8 cellular contexts compared by ENCODE assay signal in the genomic region with DNA sequence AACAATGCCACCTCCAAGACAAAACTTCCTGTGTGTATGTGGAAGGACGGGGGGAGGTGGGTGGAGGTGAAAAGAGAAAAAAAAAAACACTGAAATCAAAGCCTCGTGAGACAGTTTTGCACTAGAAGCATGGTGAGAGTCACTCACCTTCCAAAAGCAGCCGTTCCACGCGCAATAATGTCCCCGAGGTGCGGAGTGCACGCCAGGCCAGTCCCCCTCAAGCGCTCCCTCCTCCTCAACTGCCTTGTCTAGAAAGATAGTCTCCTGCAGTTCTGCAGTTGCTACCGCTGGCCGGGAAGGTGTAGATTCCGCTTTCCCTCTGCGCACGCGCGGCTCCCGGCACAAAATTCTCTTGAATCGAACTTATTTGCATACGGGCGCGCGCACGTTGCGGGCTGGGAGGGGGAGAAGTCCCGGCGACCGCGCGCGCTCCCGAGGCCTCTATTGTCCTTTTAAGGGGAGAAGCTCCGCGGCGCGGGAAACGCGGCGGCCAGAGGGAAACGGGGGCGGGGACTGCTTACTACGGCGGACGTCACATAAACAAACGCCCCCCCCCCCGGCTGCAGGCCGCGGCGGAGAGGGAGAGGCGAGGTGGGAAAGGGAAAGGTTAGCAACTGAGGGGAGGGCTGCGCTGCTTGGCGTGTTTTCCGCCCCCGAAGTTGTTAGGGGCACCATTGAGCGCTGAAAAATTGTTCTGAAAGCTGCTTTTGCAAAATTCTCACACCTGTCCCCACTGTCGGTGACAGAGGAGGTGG. TPM values are rescaled to one million over a fixed set of nuclear protein-coding genes. Genes with fewer than 3 reads are reported as not detected.
DNase-seq lines count a peak whose midpoint lies in the region; ATAC-seq, FAIRE-seq and TF ChIP-seq lines count a peak whose summit lies in the region.

A gene with protein sequence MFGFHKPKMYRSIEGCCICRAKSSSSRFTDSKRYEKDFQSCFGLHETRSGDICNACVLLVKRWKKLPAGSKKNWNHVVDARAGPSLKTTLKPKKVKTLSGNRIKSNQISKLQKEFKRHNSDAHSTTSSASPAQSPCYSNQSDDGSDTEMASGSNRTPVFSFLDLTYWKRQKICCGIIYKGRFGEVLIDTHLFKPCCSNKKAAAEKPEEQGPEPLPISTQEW (minus strand): TSS at position 274 of the 755 bp plus-strand sequence. CDS start 27,946 bp downstream, outside the sequence.

- H3K4me3 ChIP-seq in HepG2 (replicated peaks in 1 of 3; ENCODE audit: insufficient read depth in 1 of 3, low read depth in 2 of 3, low read length in 3 of 3): peak within 1 kb of the TSS; percentile 73 to 88 (median 80)

- H3K4me2 ChIP-seq in HepG2 (ENCODE audit: low read depth, low read length): peak within 1 kb of the TSS; percentile 94

- no peaks in the 10 kb centered on the region for H3K9me3 ChIP-seq in HepG2 (ENCODE audit: low read length)

- peaks cover 26% of the 10 kb centered on the region for H4K20me1 ChIP-seq in HepG2 (ENCODE audit: insufficient read depth, low read length)

- H3K27me3 ChIP-seq in HepG2 (ENCODE audit: control insufficient read depth in 1 of 2, insufficient read depth in 2 of 2, low read length in 2 of 2): no peaks in the 10 kb centered on the region; a peak in 2 of 5 replicates

- intact Hi-C loops in HepG2 (cut with micrococcal nuclease; ENCODE audit: unreplicated experiment): loop anchor here (1.0 to 5.0 kb wide), 4 partner anchors 29 to 401 kb away; a partner anchor contains a TSS

- no TSS peak for BruUV-seq in HepG2 (replicated peaks; lab: Mats Ljungman, UMichigan)

- TF ChIP-seq RAD21 in HepG2 (CRISPR knock-in tag; IDR thresholded peaks at IDR 0.05): no peak

- WGBS in HepG2 (ENCODE audit: low lambda C conversion rate): 1% methylated on average over 33 of the region's 55 CpGs

- peak within 1 kb of the TSS; percentile 39 for H2AFZ ChIP-seq in HepG2 (ENCODE audit: low read length)

- TF ChIP-seq CTCF in C4-2B (conservative IDR thresholded peaks at IDR 0.05) (no peak), HepG2 (CRISPR knock-in tag; IDR thresholded peaks at IDR 0.05) (no peak)

- in situ Hi-C loops in HepG2 (cut with HindIII; ENCODE audit: extremely low pct_ligation_motif_present, low pct_unique_long_range_greater_than_20kb): no loop called here

- DNase-seq in NCI-H774 (lab: John Stamatoyannopoulos, UW): peak; percentile 100
- peak; percentile 98 to 99 for DNase-seq in activated CD4-positive, alpha-beta T cell treated with anti-CD3 and anti-CD28 coated beads, Interleukin-2, amount 50 U/mL, for 4 hours
- peak; percentile 94 to 99 for DNase-seq in dermis microvascular lymphatic vessel endothelial cell (ENCODE audit: low read depth in 2 of 2)
- DNase-seq in HepG2 (ENCODE audit: low spot score): peak; percentile 99
- DNase-seq in stimulated activated CD4-positive, alpha-beta T cell treated with anti-CD3 and anti-CD28 coated beads, Interleukin-4, amount 100 ng/mL, for 1 hour: peak; percentile 100

- CTCF ChIA-PET in HepG2 (lab: Yijun Ruan, JAX; ENCODE audit: low intra/inter-chr PET ratio, low total read pairs): no interaction called here

- H3K79me2 ChIP-seq in HepG2 (ENCODE audit: insufficient read depth, low read length): peaks cover 48% of the 10 kb centered on the region

- H3K27ac ChIP-seq in C4-2B: peak within 1 kb of the TSS; percentile 98
- peak within 1 kb of the TSS; percentile 86 for H3K27ac ChIP-seq in HepG2 (ENCODE audit: extremely low read length, insufficient read depth, low read length)

- POLR2A ChIA-PET in HepG2 (lab: Yijun Ruan, JAX): interaction anchor here (0.6 to 1.7 kb wide), 13 partner anchors 12 to 1571 kb away, joined by 3 to 14 read pairs (median 4); a partner anchor contains a TSS

- no peaks in the 10 kb centered on the region; a peak in 1 of 5 replicates for H3K36me3 ChIP-seq in HepG2 (replicated peaks in 1 of 2; ENCODE audit: control insufficient read depth in 1 of 2, insufficient read depth in 2 of 2, low read length in 2 of 2)

- peaks cover 31% of the 10 kb centered on the region for H3K4me1 ChIP-seq in HepG2 (ENCODE audit: insufficient read depth, low read length)

- TF ChIP-seq EP300 in HepG2 (IDR thresholded peaks at IDR 0.05; ENCODE audit: low read depth in 2 of 2, low read length in 2 of 2) (no peak), HepG2 (CRISPR knock-in tag; IDR thresholded peaks at IDR 0.05; ENCODE audit: borderline replicate concordance) (no peak)

- H3K9ac ChIP-seq in HepG2 (ENCODE audit: insufficient read depth, low read depth, low read length): peak within 1 kb of the TSS; percentile 93

- peak; percentile 93 to 99 for TF ChIP-seq POLR2A in HepG2 (IDR thresholded peaks at IDR 0.05; ENCODE audit: insufficient read depth in 1 of 2, low read depth in 2 of 2, low read length in 2 of 2)

- peak; percentile 32 for FAIRE-seq in HepG2 (lab: Jason Lieb, UNC)

- ATAC-seq in GM19395 (IDR thresholded peaks at IDR 0.05; ENCODE audit: unreplicated experiment) (peak; percentile 58), HG03565 (IDR thresholded peaks at IDR 0.05; ENCODE audit: unreplicated experiment) (peak; percentile 39), HepG2 (peak; percentile 77)

TF ChIP-seq in HepG2, 621 proteins besides CTCF, POLR2A, EP300 and RAD21 (continues in another document):
- TF ChIP-seq SRF (IDR thresholded peaks at IDR 0.05; ENCODE audit: low read depth, low read length) (peak; percentile 97), ZNF563 (CRISPR knock-in tag; IDR thresholded peaks at IDR 0.05) (no peak), FOXC1 (CRISPR knock-in tag; IDR thresholded peaks at IDR 0.05; ENCODE audit: borderline replicate concordance) (no peak), NFATC3 (CRISPR knock-in tag; IDR thresholded peaks at IDR 0.05) (no peak), PHF5A (CRISPR knock-in tag; IDR thresholded peaks at IDR 0.05; ENCODE audit: low read depth, unreplicated experiment) (no peak), DMAP1 (CRISPR knock-in tag; IDR thresholded peaks at IDR 0.05) (0 out of 2 replicates have a peak, but pooled peaks have one; percentile 30), ZNF850 (CRISPR knock-in tag; conservative IDR thresholded peaks at IDR 0.05) (no peak), ZNF557 (CRISPR knock-in tag; IDR thresholded peaks at IDR 0.05) (peak; percentile 81; the same call in 1 of the 2 replicates), DR1 (CRISPR knock-in tag; IDR thresholded peaks at IDR 0.05) (peak; percentile 78), MED1 (CRISPR knock-in tag; IDR thresholded peaks at IDR 0.05) (peak; percentile 37; the same call in 1 of the 2 replicates), GABPB1 (CRISPR knock-in tag; IDR thresholded peaks at IDR 0.05) (peak; percentile 59; the same call in 1 of the 2 replicates)
- TF ChIP-seq, protein P1, sequence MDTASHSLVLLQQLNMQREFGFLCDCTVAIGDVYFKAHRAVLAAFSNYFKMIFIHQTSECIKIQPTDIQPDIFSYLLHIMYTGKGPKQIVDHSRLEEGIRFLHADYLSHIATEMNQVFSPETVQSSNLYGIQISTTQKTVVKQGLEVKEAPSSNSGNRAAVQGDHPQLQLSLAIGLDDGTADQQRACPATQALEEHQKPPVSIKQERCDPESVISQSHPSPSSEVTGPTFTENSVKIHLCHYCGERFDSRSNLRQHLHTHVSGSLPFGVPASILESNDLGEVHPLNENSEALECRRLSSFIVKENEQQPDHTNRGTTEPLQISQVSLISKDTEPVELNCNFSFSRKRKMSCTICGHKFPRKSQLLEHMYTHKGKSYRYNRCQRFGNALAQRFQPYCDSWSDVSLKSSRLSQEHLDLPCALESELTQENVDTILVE (CRISPR knock-in tag; IDR thresholded peaks at IDR 0.05): 0 out of 2 replicates have a peak, but pooled peaks have one; percentile 15

RNA-seq across cellular contexts. Expression of the gene that starts here (rescaled TPM):
- total RNA-seq in dermis microvascular lymphatic vessel endothelial cell (38.8 and 43.0 TPM in 2 replicates), HepG2 (2016; rRNA removed; fragmentation: Illumina TruSeq; extraction: Trizol) (97.8 and 132 TPM in 2 replicates)
- 22.6 and 27.1 TPM in 2 replicates for total RNA-seq in HepG2 (2016; cell fraction: cytosol; rRNA removed; fragmentation: Illumina TruSeq; extraction: Trizol; ENCODE audit: low read depth)
- 99.7 and 134 TPM in 2 replicates for total RNA-seq in HepG2 (2016; cell fraction: insoluble cytoplasmic fraction; rRNA removed; fragmentation: Illumina TruSeq; extraction: Trizol)
- 62.6 and 68.2 TPM in 2 replicates for total RNA-seq in HepG2 (2016; cell fraction: membrane; rRNA removed; fragmentation: Illumina TruSeq; extraction: Trizol)
- total RNA-seq in HepG2 (2016; cell fraction: nucleus; rRNA removed; fragmentation: Illumina TruSeq; extraction: Trizol): 46.7 and 57.7 TPM in 2 replicates
- polyA plus RNA-seq in HepG2 (2011; rRNA removed): 36.8 and 54.6 TPM in 2 replicates
- polyA plus RNA-seq in HepG2 (2011; cell fraction: cytosol; rRNA removed): 24.7 and 38.2 TPM in 2 replicates
- polyA plus RNA-seq in HepG2 (2011; cell fraction: nucleus; rRNA removed): 17.1 and 19.0 TPM in 2 replicates
- polyA plus RNA-seq in HepG2 (2012): 60.8 and 80.1 TPM in 2 replicates
- 8.1 and 9.8 TPM in 2 replicates for polyA plus RNA-seq in HepG2 (2016; cell fraction: cytosol; fragmentation: Illumina TruSeq; extraction: Trizol; ENCODE audit: low read depth)
- 133 and 138 TPM in 2 replicates for polyA plus RNA-seq in HepG2 (2016; cell fraction: insoluble cytoplasmic fraction; fragmentation: Illumina TruSeq; extraction: Trizol; ENCODE audit: low read depth)
- 34.0 and 34.6 TPM in 2 replicates for polyA plus RNA-seq in HepG2 (2016; cell fraction: membrane; fragmentation: Illumina TruSeq; extraction: Trizol; ENCODE audit: low read depth)
- polyA plus RNA-seq in HepG2 (2016; cell fraction: nucleus; fragmentation: Illumina TruSeq; extraction: Trizol; ENCODE audit: insufficient read depth, low read depth): 59.8 and 60.8 TPM in 2 replicates
- polyA minus RNA-seq in HepG2 (2011; rRNA and poly(A)+ RNA removed; ENCODE audit: low replicate concordance): 24.4 and 32.5 TPM in 2 replicates
- 51.2 and 59.7 TPM in 2 replicates for polyA minus RNA-seq in HepG2 (2011; cell fraction: cytosol; rRNA and poly(A)+ RNA removed)
- 68.4 and 72.5 TPM in 2 replicates for polyA minus RNA-seq in HepG2 (2011; cell fraction: nucleus; rRNA and poly(A)+ RNA removed)

Comparison
In these comparisons a context has a peak if more than half of its experiments do, and no peak if none do; other contexts are left out.
1. Peak in every context shown above with its lines: DNase-seq, ATAC-seq, H3K4me3 ChIP-seq and H3K27ac ChIP-seq.